Comparison of ENCODE assay signal across 9 cellular contexts in the genomic region with DNA sequence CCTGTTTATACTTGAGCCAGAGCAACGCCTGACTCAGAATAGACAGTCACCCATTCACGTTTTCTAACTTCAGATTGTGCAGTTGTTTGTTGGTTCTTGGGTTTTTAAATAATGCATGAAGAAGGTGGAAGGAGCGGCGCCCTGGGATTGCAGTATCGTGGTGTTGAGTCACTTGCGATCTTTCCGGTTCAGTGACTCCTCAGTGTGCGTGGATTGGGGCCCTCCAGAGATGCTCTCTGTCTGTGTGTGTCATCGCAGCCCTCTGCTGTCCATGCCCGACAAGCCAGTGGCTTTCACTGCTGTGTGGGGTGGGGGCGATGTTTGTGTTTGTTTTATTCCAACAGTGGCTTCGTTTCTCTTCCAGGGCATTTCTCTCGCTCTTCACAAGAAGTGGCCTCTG.
DNase-seq lines count a peak whose midpoint lies in the region; ATAC-seq, FAIRE-seq and TF ChIP-seq lines count a peak whose summit lies in the region.
"Had no signal": no experiment of that assay in that cellular context is flagged by ENCODE, and none has a peak within 500 bp of the region (broad histone marks: within the 10 kb centered on the region; RNA-seq: fewer than 3 reads in every experiment).

No MANE protein-coding gene starts in this region.

- H3K36me3 Mint-ChIP-seq in CD4-positive, alpha-beta T cell (ENCODE audit: low read depth): peaks cover 3% of the 10 kb centered on the region
- peaks cover 3% of the 10 kb centered on the region for H3K36me3 Mint-ChIP-seq in astrocyte (ENCODE audit: low read depth, unreplicated experiment)
- H3K36me3 Mint-ChIP-seq in neural progenitor cell: peaks cover 5% of the 10 kb centered on the region

- peaks cover 65% of the 10 kb centered on the region for H3K4me1 Mint-ChIP-seq in CD4-positive, alpha-beta T cell (ENCODE audit: low read depth)
- H3K4me1 Mint-ChIP-seq in astrocyte (ENCODE audit: low read depth, unreplicated experiment): peaks cover 22% of the 10 kb centered on the region
- H3K4me1 Mint-ChIP-seq in neural progenitor cell: peaks cover 53% of the 10 kb centered on the region

- peak overlapping the region; percentile 91 for H3K27ac Mint-ChIP-seq in CD4-positive, alpha-beta T cell
- H3K27ac Mint-ChIP-seq in astrocyte (ENCODE audit: unreplicated experiment) (peak overlapping the region; percentile 75), neural progenitor cell (peak overlapping the region; percentile 22)

- H3K79me2 ChIP-seq in astrocyte (ENCODE audit: insufficient read depth, low read length): peaks cover 56% of the 10 kb centered on the region
- H3K79me2 ChIP-seq in neural progenitor cell (ENCODE audit: low read depth): peaks cover 11% of the 10 kb centered on the region

- peak; percentile 86 for ATAC-seq in CD4-positive, alpha-beta T cell (ENCODE audit: poor library complexity)
- ATAC-seq in GM19463 (IDR thresholded peaks at IDR 0.05; ENCODE audit: unreplicated experiment) (no peak), GM18873 (IDR thresholded peaks at IDR 0.05; ENCODE audit: low FRiP score, unreplicated experiment) (no peak), HG02970 (IDR thresholded peaks at IDR 0.05; ENCODE audit: low FRiP score, unreplicated experiment) (no peak)

- no peaks in the 10 kb centered on the region for H3K27me3 ChIP-seq in CD4-positive, alpha-beta T cell (ENCODE audit: control insufficient read depth, insufficient read depth, low read length)
- H3K27me3 ChIP-seq in astrocyte (ENCODE audit: insufficient read depth, low read length) (no peaks in the 10 kb centered on the region), neural progenitor cell (no peaks in the 10 kb centered on the region)

- H3K36me3 ChIP-seq in astrocyte (ENCODE audit: insufficient read depth, low read length) (no peaks in the 10 kb centered on the region), neural progenitor cell (no peaks in the 10 kb centered on the region)

- H3K27me3 Mint-ChIP-seq in CD4-positive, alpha-beta T cell: no peaks in the 10 kb centered on the region
- H3K27me3 Mint-ChIP-seq in astrocyte (ENCODE audit: low read depth, unreplicated experiment) (no peaks in the 10 kb centered on the region), neural progenitor cell (ENCODE audit: insufficient read depth, low read depth) (peaks cover 3% of the 10 kb centered on the region)

- H3K4me2 ChIP-seq in astrocyte (ENCODE audit: low read length): peak overlapping the region; percentile 84
- H3K4me2 ChIP-seq in neural progenitor cell: peak overlapping the region; percentile 69

- peak in 7 of 10 experiments; percentile 9 to 38 (median 14) for DNase-seq in CD4-positive, alpha-beta T cell
- peak; percentile 79 for DNase-seq in NOMO-1 treated with DMSO at 0.1 percent for 48 hours (lab: John Stamatoyannopoulos, UW; ENCODE audit: unreplicated experiment)
- DNase-seq in astrocyte (ENCODE audit: low read depth): peak; percentile 87
- peak; percentile 55 for DNase-seq in neural progenitor cell (ENCODE audit: low spot score)
- no peak for DNase-seq in NCI-H187 (lab: John Stamatoyannopoulos, UW)

- H3K4me3 Mint-ChIP-seq in CD4-positive, alpha-beta T cell: peak overlapping the region; percentile 85
- H3K4me3 Mint-ChIP-seq in astrocyte (ENCODE audit: unreplicated experiment) (peak overlapping the region; percentile 45), neural progenitor cell (peak overlapping the region; percentile 41)

- H3K27ac ChIP-seq in CD4-positive, alpha-beta T cell (ENCODE audit: low read depth, low read length): no peak overlapping the region
- H3K27ac ChIP-seq in astrocyte (ENCODE audit: low read depth, low read length) (peak overlapping the region; percentile 71), neural progenitor cell (no peak overlapping the region)

- peak overlapping the region; percentile 38 for H2AFZ ChIP-seq in astrocyte (ENCODE audit: low read depth, low read length)
- no peak overlapping the region for H2AFZ ChIP-seq in neural progenitor cell (replicated peaks)

- intact Hi-C loops in CD4-positive, alpha-beta T cell (cut with DNase I, micrococcal nuclease): no loop called here

- peak overlapping the region; percentile 34 for H3K4me3 ChIP-seq in astrocyte (ENCODE audit: insufficient read depth, low read depth, low read length)
- peak overlapping the region; percentile 21 for H3K4me3 ChIP-seq in neural progenitor cell
- H3K4me3 ChIP-seq: lung had no signal

- peak overlapping the region; percentile 77 for H3K9ac ChIP-seq in astrocyte (ENCODE audit: low read length)
- H3K9ac ChIP-seq in neural progenitor cell: no peak overlapping the region

- CTCF ChIA-PET in CD4-positive, alpha-beta T cell (lab: Charles Lee): no interaction called here

- peaks cover 21% of the 10 kb centered on the region for H3K4me1 ChIP-seq in astrocyte (ENCODE audit: insufficient read depth, low read length)
- H3K4me1 ChIP-seq in neural progenitor cell: peaks cover 16% of the 10 kb centered on the region

- TF ChIP-seq CTCF in CD4-positive, alpha-beta T cell (IDR thresholded peaks at IDR 0.05): no peak
- TF ChIP-seq CTCF in astrocyte (IDR thresholded peaks at IDR 0.05; ENCODE audit: insufficient read depth, low read depth, low read length): no peak
- no peak for TF ChIP-seq CTCF in neural progenitor cell (IDR thresholded peaks at IDR 0.05)

- POLR2A ChIA-PET in CD4-positive, alpha-beta T cell (lab: Charles Lee): interaction anchor here (1.1 kb wide), 1 partner anchor 24 kb away, joined by 4 read pairs; no protein-coding TSS in a partner anchor

- H3K9me3 Mint-ChIP-seq in CD4-positive, alpha-beta T cell: no peaks in the 10 kb centered on the region
- H3K9me3 Mint-ChIP-seq in astrocyte (ENCODE audit: unreplicated experiment) (no peaks in the 10 kb centered on the region), neural progenitor cell (no peaks in the 10 kb centered on the region)

- H4K20me1 ChIP-seq in astrocyte (ENCODE audit: insufficient read depth, low read length) (peaks cover 37% of the 10 kb centered on the region), neural progenitor cell (ENCODE audit: low read depth) (peaks cover 12% of the 10 kb centered on the region)

- FAIRE-seq in astrocyte (lab: Jason Lieb, UNC): no peak

- H3K9me3 ChIP-seq in CD4-positive, alpha-beta T cell (ENCODE audit: control insufficient read depth, low read length): no peaks in the 10 kb centered on the region
- H3K9me3 ChIP-seq in astrocyte (ENCODE audit: insufficient read depth, low read depth, low read length) (no peaks in the 10 kb centered on the region), neural progenitor cell (ENCODE audit: low read depth) (no peaks in the 10 kb centered on the region)

- peaks cover 16% of the 10 kb centered on the region for H3F3A ChIP-seq in neural progenitor cell (ENCODE audit: low read depth)

Comparison
In these comparisons a context has a peak if more than half of its experiments do, and no peak if none do; other contexts are left out.
1. DNase-seq: peak in CD4-positive, alpha-beta T cell (7 of 10), NOMO-1 treated with DMSO at 0.1 percent for 48 hours (single experiment), astrocyte (single experiment) and neural progenitor cell (single experiment); none in NCI-H187 (0 of 2).
2. H3K27ac Mint-ChIP-seq: peak in every context shown above with its lines; median percentile 91 in CD4-positive, alpha-beta T cell; 75 in astrocyte; 22 in neural progenitor cell.
3. Peak in every context shown above with its lines, with median percentiles within 50 percentile points of each other: H3K4me3 Mint-ChIP-seq.